In genomic region chr4:186196063-186196462, GRCh38 we compare ENCODE assay signal across 29 cellular contexts. TPM values are rescaled to one million over a fixed set of nuclear protein-coding genes. Genes with fewer than 3 reads are reported as not detected.
DNase-seq lines count a peak whose midpoint lies in the region; ATAC-seq, FAIRE-seq and TF ChIP-seq lines count a peak whose summit lies in the region.
"Had no signal": no experiment of that assay in that cellular context is flagged by ENCODE, and none has a peak within 500 bp of the region (broad histone marks: within the 10 kb centered on the region; RNA-seq: fewer than 3 reads in every experiment).

No MANE protein-coding gene starts in this region.

- H3K4me3 Mint-ChIP-seq in activated T-helper 17 cell treated with anti-CD3 and anti-CD28 coated beads, Interleukin-2, amount 50 U/mL, for 72 hours = no peak overlapping the region
- H3K4me3 Mint-ChIP-seq in naive thymus-derived CD8-positive, alpha-beta T cell = no peak overlapping the region

- no peaks in the 10 kb centered on the region for H3K9me3 Mint-ChIP-seq in activated T-helper 17 cell treated with anti-CD3 and anti-CD28 coated beads, Interleukin-2, amount 50 U/mL, for 72 hours
- no peaks in the 10 kb centered on the region for H3K9me3 Mint-ChIP-seq in naive thymus-derived CD8-positive, alpha-beta T cell
- H3K9me3 Mint-ChIP-seq: CD8-positive, alpha-beta memory T cell had no signal

- no peak for TF ChIP-seq POLR2A in HepG2 (IDR thresholded peaks at IDR 0.05; ENCODE audit: insufficient read depth in 1 of 2, low read depth in 2 of 2, low read length in 2 of 2)

- H3K9ac ChIP-seq in liver (ENCODE audit: low read depth in 1 of 2, low read length in 2 of 2) (no peak overlapping the region), HepG2 (ENCODE audit: insufficient read depth, low read depth, low read length) (no peak overlapping the region)
- H3K9ac ChIP-seq: BLaER1 treated with 17β-estradiol and CSF1 and Interleukin-3, amounts not matched to agents 10 nM and 100 nM had no signal

- TF ChIP-seq RAD21 in liver (IDR thresholded peaks at IDR 0.05) (peak in 1 of 2 donors; percentile 6), HepG2 (CRISPR knock-in tag; IDR thresholded peaks at IDR 0.05) (no peak)

- H3K4me1 Mint-ChIP-seq in activated T-helper 17 cell treated with anti-CD3 and anti-CD28 coated beads, Interleukin-2, amount 50 U/mL, for 72 hours = no peaks in the 10 kb centered on the region
- H3K4me1 Mint-ChIP-seq in naive thymus-derived CD8-positive, alpha-beta T cell = peaks cover 17 to 48% (median 32%) of the 10 kb centered on the region in 4 donors

- CTCF ChIA-PET in HepG2 (lab: Yijun Ruan, JAX; ENCODE audit: low intra/inter-chr PET ratio, low total read pairs) (no interaction called here), PC-9 (lab: Charles Lee) (interaction anchor here (0.5 kb wide), 1 partner anchor 653 kb away, joined by 3 read pairs; no protein-coding TSS in a partner anchor)

- in situ Hi-C loops in HepG2 (cut with HindIII; ENCODE audit: extremely low pct_ligation_motif_present, low pct_unique_long_range_greater_than_20kb) = no loop called here

- H3K4me3 ChIP-seq in liver (ENCODE audit: low read depth in 1 of 3, low read length in 3 of 3) = no peak overlapping the region
- H3K4me3 ChIP-seq in HepG2 (replicated peaks in 1 of 3; ENCODE audit: insufficient read depth in 1 of 3, low read depth in 2 of 3, low read length in 3 of 3) = no peak overlapping the region
- no peak overlapping the region for H3K4me3 ChIP-seq in PC-9
- H3K4me3 ChIP-seq: BLaER1 treated with 17β-estradiol and CSF1 and Interleukin-3, amounts not matched to agents 10 nM and 100 nM; GM12878; MG63; SJSA1 had no signal

- no peak for TF ChIP-seq CTCF in liver (IDR thresholded peaks at IDR 0.05; ENCODE audit: low read depth, low read length, missing input control)
- TF ChIP-seq CTCF in HepG2 (CRISPR knock-in tag; IDR thresholded peaks at IDR 0.05) = no peak
- TF ChIP-seq CTCF in PC-9 (conservative IDR thresholded peaks at IDR 0.05) = no peak

- H3K4me1 ChIP-seq in liver (ENCODE audit: control insufficient read depth in 4 of 4, insufficient read depth in 4 of 4, low read length in 3 of 4) (peaks cover 4 to 30% (median 17%) of the 10 kb centered on the region in 4 donors), HepG2 (ENCODE audit: insufficient read depth, low read length) (peaks cover 10% of the 10 kb centered on the region; the same call in 1 of the 2 replicates), PC-9 (replicated peaks; ENCODE audit: insufficient read depth) (no peaks in the 10 kb centered on the region)

- DNase-seq in HepG2 (ENCODE audit: low spot score) = no peak
- DNase-seq in naive thymus-derived CD8-positive, alpha-beta T cell = no peak
- no peak for DNase-seq in HT-29 (ENCODE audit: low spot score)
- no peak for DNase-seq in PC-9
- DNase-seq: AML-193; CD8-positive, alpha-beta memory T cell; DMS 273 treated with DMSO at 0.1 percent for 48 hours; DMS79; EL; GDM1; KG1; MG63; NCI-H2029; NCI-H446; NCI-H524 treated with DMSO at 0.1 percent for 48 hours; NCI-H82; NK-92 treated with Interleukin-12 subunit alpha and Interleukin-12 subunit beta, amount 100 ng/mL, for 24 hours; PC-3; Right ventricle myocardium superior; RPMI8226 had no signal

- H3K36me3 Mint-ChIP-seq in activated T-helper 17 cell treated with anti-CD3 and anti-CD28 coated beads, Interleukin-2, amount 50 U/mL, for 72 hours (ENCODE audit: low read depth) = no peaks in the 10 kb centered on the region
- peaks cover 4 to 34% (median 15%) of the 10 kb centered on the region in 3 donors for H3K36me3 Mint-ChIP-seq in naive thymus-derived CD8-positive, alpha-beta T cell

- H3K27me3 ChIP-seq in liver (ENCODE audit: control insufficient read depth in 4 of 4, insufficient read depth in 4 of 4, low read length in 3 of 4) (no peaks in the 10 kb centered on the region), HepG2 (ENCODE audit: control insufficient read depth in 1 of 2, insufficient read depth in 2 of 2, low read length in 2 of 2) (no peaks in the 10 kb centered on the region), PC-9 (ENCODE audit: insufficient read depth, low read depth) (no peaks in the 10 kb centered on the region)
- H3K27me3 ChIP-seq: BLaER1 treated with 17β-estradiol and CSF1 and Interleukin-3, amounts not matched to agents 10 nM and 100 nM; MG63; SJSA1 had no signal

- no peaks in the 10 kb centered on the region for H4K20me1 ChIP-seq in HepG2 (ENCODE audit: insufficient read depth, low read length)
- H4K20me1 ChIP-seq in PC-9 (ENCODE audit: insufficient read depth) = no peaks in the 10 kb centered on the region
- H4K20me1 ChIP-seq: BLaER1 treated with 17β-estradiol and CSF1 and Interleukin-3, amounts not matched to agents 10 nM and 100 nM had no signal

- no peaks in the 10 kb centered on the region for H3K27me3 Mint-ChIP-seq in activated T-helper 17 cell treated with anti-CD3 and anti-CD28 coated beads, Interleukin-2, amount 50 U/mL, for 72 hours
- no peaks in the 10 kb centered on the region for H3K27me3 Mint-ChIP-seq in naive thymus-derived CD8-positive, alpha-beta T cell
- H3K27me3 Mint-ChIP-seq: CD8-positive, alpha-beta memory T cell had no signal

- H3K79me2 ChIP-seq in HepG2 (ENCODE audit: insufficient read depth, low read length) (no peaks in the 10 kb centered on the region), PC-9 (ENCODE audit: low read depth) (no peaks in the 10 kb centered on the region)

- ATAC-seq in HepG2 (no peak), HG02571 (IDR thresholded peaks at IDR 0.05; ENCODE audit: unreplicated experiment) (no peak)
- no peak for ATAC-seq in activated T-helper 17 cell treated with anti-CD3 and anti-CD28 coated beads, Interleukin-2, amount 50 U/mL, for 72 hours (replicated peaks)
- no peak for ATAC-seq in naive thymus-derived CD8-positive, alpha-beta T cell
- ATAC-seq: GM12878, PC-3 had no signal

- WGBS in liver = 53% methylated on average over 6 of the region's 6 CpGs
- WGBS in HepG2 (ENCODE audit: low lambda C conversion rate) = 88% methylated on average over 6 of the region's 6 CpGs

- H3K9me3 ChIP-seq in liver (ENCODE audit: control insufficient read depth in 4 of 4, low read length in 3 of 4) = no peaks in the 10 kb centered on the region
- H3K9me3 ChIP-seq in HepG2 (ENCODE audit: low read length) = no peaks in the 10 kb centered on the region
- H3K9me3 ChIP-seq in PC-9 (ENCODE audit: insufficient read depth, low read depth) = no peaks in the 10 kb centered on the region
- H3K9me3 ChIP-seq: BLaER1 treated with 17β-estradiol and CSF1 and Interleukin-3, amounts not matched to agents 10 nM and 100 nM; MG63 had no signal

- intact Hi-C loops in HepG2 (cut with micrococcal nuclease; ENCODE audit: unreplicated experiment) = no loop called here
- intact Hi-C loops in PC-9 (cut with micrococcal nuclease; ENCODE audit: unreplicated experiment) = no loop called here

- H3K9me2 ChIP-seq in PC-9 (ENCODE audit: insufficient read depth) = no peaks in the 10 kb centered on the region

- TF ChIP-seq EP300 in HepG2 (IDR thresholded peaks at IDR 0.05; ENCODE audit: low read depth in 2 of 2, low read length in 2 of 2) = no peak
- TF ChIP-seq EP300 in HepG2 (CRISPR knock-in tag; IDR thresholded peaks at IDR 0.05; ENCODE audit: borderline replicate concordance) = no peak

- H3K27ac ChIP-seq in liver (ENCODE audit: low read depth in 1 of 2, low read length in 2 of 2) (no peak overlapping the region), HepG2 (ENCODE audit: extremely low read length, insufficient read depth, low read length) (no peak overlapping the region), PC-9 (no peak overlapping the region)
- H3K27ac ChIP-seq: BLaER1 treated with 17β-estradiol and CSF1 and Interleukin-3, amounts not matched to agents 10 nM and 100 nM; SJSA1 had no signal

- H3K27ac Mint-ChIP-seq in activated T-helper 17 cell treated with anti-CD3 and anti-CD28 coated beads, Interleukin-2, amount 50 U/mL, for 72 hours = peak overlapping the region; percentile 14
- H3K27ac Mint-ChIP-seq in naive thymus-derived CD8-positive, alpha-beta T cell = peak overlapping the region in 7 of 10 donors; percentile 8 to 79 (median 52)

- H2AFZ ChIP-seq in HepG2 (ENCODE audit: low read length) (no peak overlapping the region), PC-9 (no peak overlapping the region)

- H3K36me3 ChIP-seq in liver (ENCODE audit: control insufficient read depth in 4 of 4, insufficient read depth in 3 of 4, low read depth in 1 of 4, low read length in 3 of 4) (peaks cover 0 to 35% (median 8%) of the 10 kb centered on the region in 4 donors), HepG2 (replicated peaks in 1 of 2; ENCODE audit: control insufficient read depth in 1 of 2, insufficient read depth in 2 of 2, low read length in 2 of 2) (no peaks in the 10 kb centered on the region), PC-9 (ENCODE audit: low read depth) (no peaks in the 10 kb centered on the region)

- FAIRE-seq in HepG2 (lab: Jason Lieb, UNC) = no peak
- FAIRE-seq: GM12878, H54, HTR-8/SVneo had no signal

- H3K4me2 ChIP-seq in HepG2 (ENCODE audit: low read depth, low read length) = no peak overlapping the region
- no peak overlapping the region for H3K4me2 ChIP-seq in PC-9
- H3K4me2 ChIP-seq: BLaER1 treated with 17β-estradiol and CSF1 and Interleukin-3, amounts not matched to agents 10 nM and 100 nM had no signal

- POLR2A ChIA-PET in HepG2 (lab: Yijun Ruan, JAX) (no interaction called here), PC-9 (lab: Charles Lee; ENCODE audit: unreplicated experiment) (no interaction called here)
- POLR2A ChIA-PET in naive thymus-derived CD8-positive, alpha-beta T cell (lab: Charles Lee) = no interaction called here

- BruUV-seq in HepG2 (replicated peaks; lab: Mats Ljungman, UMichigan) = no TSS peak
- no TSS peak for BruUV-seq in PC-9 (replicated peaks; lab: Mats Ljungman, UMichigan)

- H3F3A ChIP-seq in PC-9 (ENCODE audit: insufficient read depth, low read depth) = no peaks in the 10 kb centered on the region

RNA-seq across cellular contexts. Expression of gene CYP4V2, which starts 4.7 kb away (rescaled TPM):
- total RNA-seq in liver (100 to 1,000 TPM in 1 of 2 donors, 10 to 100 TPM in 1; 28.4 to 119 TPM), HepG2 (2016; rRNA removed; fragmentation: Illumina TruSeq; extraction: Trizol) (2.1 and 7.2 TPM in 2 replicates), PC-9 (2021) (12.5 and 13.0 TPM in 2 replicates)
- polyA plus RNA-seq in liver (10 to 100 TPM; 27.9 to 41.8 TPM), HepG2 (2011; rRNA removed) (4.7 and 6.2 TPM in 2 replicates)
- 1.5 and 2.2 TPM in 2 replicates for total RNA-seq in HepG2 (2016; cell fraction: cytosol; rRNA removed; fragmentation: Illumina TruSeq; extraction: Trizol; ENCODE audit: low read depth)
- 3.0 and 6.9 TPM in 2 replicates for total RNA-seq in HepG2 (2016; cell fraction: insoluble cytoplasmic fraction; rRNA removed; fragmentation: Illumina TruSeq; extraction: Trizol)
- 2.9 and 3.1 TPM in 2 replicates for total RNA-seq in HepG2 (2016; cell fraction: membrane; rRNA removed; fragmentation: Illumina TruSeq; extraction: Trizol)
- 14.3 and 14.6 TPM in 2 replicates for total RNA-seq in HepG2 (2016; cell fraction: nucleus; rRNA removed; fragmentation: Illumina TruSeq; extraction: Trizol)
- polyA plus RNA-seq in HepG2 (2011; cell fraction: cytosol; rRNA removed) = 2.1 and 3.2 TPM in 2 replicates
- polyA plus RNA-seq in HepG2 (2011; cell fraction: nucleus; rRNA removed) = 16.5 and 24.0 TPM in 2 replicates
- 6.6 and 6.7 TPM in 2 replicates for polyA plus RNA-seq in HepG2 (2012)
- polyA plus RNA-seq in HepG2 (2016; cell fraction: cytosol; fragmentation: Illumina TruSeq; extraction: Trizol; ENCODE audit: low read depth) = 1.9 and 2.1 TPM in 2 replicates
- polyA plus RNA-seq in HepG2 (2016; cell fraction: insoluble cytoplasmic fraction; fragmentation: Illumina TruSeq; extraction: Trizol; ENCODE audit: low read depth) = 2.6 and 2.9 TPM in 2 replicates
- polyA plus RNA-seq in HepG2 (2016; cell fraction: membrane; fragmentation: Illumina TruSeq; extraction: Trizol; ENCODE audit: low read depth) = 2.3 and 2.6 TPM in 2 replicates
- 40.3 and 41.1 TPM in 2 replicates for polyA plus RNA-seq in HepG2 (2016; cell fraction: nucleus; fragmentation: Illumina TruSeq; extraction: Trizol; ENCODE audit: insufficient read depth, low read depth)
- 0.82 and 1.7 TPM in 2 replicates for polyA minus RNA-seq in HepG2 (2011; rRNA and poly(A)+ RNA removed; ENCODE audit: low replicate concordance)
- 1.6 and 2.0 TPM in 2 replicates for polyA minus RNA-seq in HepG2 (2011; cell fraction: cytosol; rRNA and poly(A)+ RNA removed)
- 9.9 and 14.3 TPM in 2 replicates for polyA minus RNA-seq in HepG2 (2011; cell fraction: nucleus; rRNA and poly(A)+ RNA removed)
- 1 to 10 TPM; 1.9 to 8.2 TPM for total RNA-seq in activated T-helper 17 cell treated with anti-CD3 and anti-CD28 coated beads, Interleukin-2, amount 50 U/mL, for 72 hours
- total RNA-seq in naive thymus-derived CD8-positive, alpha-beta T cell = 10 to 100 TPM; 29.4 to 30.3 TPM
- 10 to 100 TPM; 19.3 to 28.4 (median 22.9) TPM for polyA plus RNA-seq in naive thymus-derived CD8-positive, alpha-beta T cell
- 4.0 and 5.7 TPM in 2 replicates for total RNA-seq in HT-29 (2014; rRNA removed; shearing (Covaris generic))

RNA-seq across cellular contexts. Expression of gene KLKB1, which starts 31.2 kb away (rescaled TPM):
- total RNA-seq in liver = 10 to 100 TPM; 46.8 to 73.7 TPM
- 10 to 100 TPM; 36.5 to 78.9 TPM for polyA plus RNA-seq in liver
- 0.49 and 0.59 TPM in 2 replicates for total RNA-seq in HepG2 (2016; rRNA removed; fragmentation: Illumina TruSeq; extraction: Trizol)
- total RNA-seq in HepG2 (2016; cell fraction: cytosol; rRNA removed; fragmentation: Illumina TruSeq; extraction: Trizol; ENCODE audit: low read depth) = not detected in 2 replicates
- total RNA-seq in HepG2 (2016; cell fraction: insoluble cytoplasmic fraction; rRNA removed; fragmentation: Illumina TruSeq; extraction: Trizol) = 0.32 TPM in 1 of 2 replicates, not detected in the other
- 0.19 and 0.21 TPM in 2 replicates for total RNA-seq in HepG2 (2016; cell fraction: membrane; rRNA removed; fragmentation: Illumina TruSeq; extraction: Trizol)
- 0.28 and 1.6 TPM in 2 replicates for total RNA-seq in HepG2 (2016; cell fraction: nucleus; rRNA removed; fragmentation: Illumina TruSeq; extraction: Trizol)
- 0.26 and 0.67 TPM in 2 replicates for polyA plus RNA-seq in HepG2 (2011; rRNA removed)
- polyA plus RNA-seq in HepG2 (2011; cell fraction: cytosol; rRNA removed) = 0.17 and 0.38 TPM in 2 replicates
- 0.35 and 0.50 TPM in 2 replicates for polyA plus RNA-seq in HepG2 (2011; cell fraction: nucleus; rRNA removed)
- polyA plus RNA-seq in HepG2 (2012) = 1.7 and 2.7 TPM in 2 replicates
- polyA plus RNA-seq in HepG2 (2016; cell fraction: cytosol; fragmentation: Illumina TruSeq; extraction: Trizol; ENCODE audit: low read depth) = 0.08 TPM in 1 of 2 replicates, not detected in the other
- 0.22 and 0.24 TPM in 2 replicates for polyA plus RNA-seq in HepG2 (2016; cell fraction: insoluble cytoplasmic fraction; fragmentation: Illumina TruSeq; extraction: Trizol; ENCODE audit: low read depth)
- 0.14 and 0.16 TPM in 2 replicates for polyA plus RNA-seq in HepG2 (2016; cell fraction: membrane; fragmentation: Illumina TruSeq; extraction: Trizol; ENCODE audit: low read depth)
- 1.4 and 1.5 TPM in 2 replicates for polyA plus RNA-seq in HepG2 (2016; cell fraction: nucleus; fragmentation: Illumina TruSeq; extraction: Trizol; ENCODE audit: insufficient read depth, low read depth)
- polyA minus RNA-seq in HepG2 (2011; rRNA and poly(A)+ RNA removed; ENCODE audit: low replicate concordance) = 0.56 TPM in 1 of 2 replicates, not detected in the other
- polyA minus RNA-seq in HepG2 (2011; cell fraction: cytosol; rRNA and poly(A)+ RNA removed) = 0.69 TPM in 1 of 2 replicates, not detected in the other
- 0.25 TPM in 1 of 2 replicates, not detected in the other for polyA minus RNA-seq in HepG2 (2011; cell fraction: nucleus; rRNA and poly(A)+ RNA removed)
- under 1 TPM in 1 of 2 donors, not detected in 1; 0.67 TPM for total RNA-seq in activated T-helper 17 cell treated with anti-CD3 and anti-CD28 coated beads, Interleukin-2, amount 50 U/mL, for 72 hours
- total RNA-seq in naive thymus-derived CD8-positive, alpha-beta T cell = 1 to 10 TPM; 1.8 to 2.9 TPM
- not detected for polyA plus RNA-seq in naive thymus-derived CD8-positive, alpha-beta T cell
- total RNA-seq in HT-29 (2014; rRNA removed; shearing (Covaris generic)) = not detected in 2 replicates
- not detected in 2 replicates for total RNA-seq in PC-9 (2021)
- total RNA-seq: A172, GM12878, PC-3, SJSA1 had no signal
- polyA plus RNA-seq: CD8-positive, alpha-beta memory T cell had no signal

Comparison
In these comparisons a context has a peak if more than half of its experiments do, and no peak if none do; other contexts are left out.
1. RNA of gene KLKB1, which starts 31.2 kb away (total RNA-seq): 46.8 to 73.7 TPM in liver; 1.8 to 2.9 TPM in naive thymus-derived CD8-positive, alpha-beta T cell, 0.67 TPM in activated T-helper 17 cell treated with anti-CD3 and anti-CD28 coated beads, Interleukin-2, amount 50 U/mL, for 72 hours, 0.19 to 1.6 TPM in HepG2, not detected in HT-29 and not detected in PC-9; every median in the first group is over 10 times any median in the second.